ENCODE assay signal across 9 cellular contexts in genomic region chr6:158027590-158028285, GRCh38. TPM values are rescaled to one million over a fixed set of nuclear protein-coding genes. Genes with fewer than 3 reads are reported as not detected.
DNase-seq lines count a peak whose midpoint lies in the region; ATAC-seq and TF ChIP-seq lines count a peak whose summit lies in the region.
"Had no signal": no experiment of that assay in that cellular context is flagged by ENCODE, and none has a peak within 500 bp of the region (broad histone marks: within the 10 kb centered on the region; RNA-seq: fewer than 3 reads in every experiment).

No MANE protein-coding gene starts in this region.

- H3K79me2 ChIP-seq in ACC112 (ENCODE audit: control insufficient read depth, insufficient read depth, low read length, unreplicated experiment) = peaks cover 29% of the 10 kb centered on the region

- peak overlapping the region; percentile 97 for H3K27ac ChIP-seq in ACC112 (ENCODE audit: low read depth, low read length)
- peak overlapping the region; percentile 91 for H3K27ac ChIP-seq in cingulate gyrus (ENCODE audit: low read depth, low read length)

- H3K27me3 ChIP-seq in ACC112 (ENCODE audit: insufficient read depth, low read length) = no peaks in the 10 kb centered on the region

- H2AFZ ChIP-seq in ACC112 (ENCODE audit: low read length, unreplicated experiment) = no peak overlapping the region

- H3K4me3 ChIP-seq in ACC112 (ENCODE audit: low read depth, low read length) = no peak overlapping the region

- DNase-seq in natural killer cell (no peak), hepatic stellate cell (ENCODE audit: low spot score) (no peak), NOMO-1 (lab: John Stamatoyannopoulos, UW; ENCODE audit: unreplicated experiment in 2 of 2) (no peak), mucosa of gallbladder (ENCODE audit: low spot score) (no peak)
- no peak for DNase-seq in NK-92 treated with Interleukin-12 subunit alpha and Interleukin-12 subunit beta, amount 100 ng/mL, for 24 hours (lab: John Stamatoyannopoulos, UW)
- DNase-seq: NCI-H1048 had no signal

- H3K27me3 Mint-ChIP-seq in IgD-negative memory B cell (no peaks in the 10 kb centered on the region), natural killer cell (ENCODE audit: low read depth in 2 of 2) (no peaks in the 10 kb centered on the region)

- intact Hi-C loops in natural killer cell (cut with micrococcal nuclease) = loop anchor here (5.0 kb wide), 2 partner anchors 265 to 625 kb away; partner anchors contain the start of gene SYTL3

- H3K36me3 ChIP-seq in ACC112 (ENCODE audit: insufficient read depth, low read length) = no peaks in the 10 kb centered on the region

- peak overlapping the region in 3 of 4 donors; percentile 6 to 47 (median 38) for H3K4me3 Mint-ChIP-seq in IgD-negative memory B cell
- peak overlapping the region; percentile 75 for H3K4me3 Mint-ChIP-seq in natural killer cell

- H3K27ac Mint-ChIP-seq in IgD-negative memory B cell (peak overlapping the region; percentile 65 to 89 (median 79)), natural killer cell (peak overlapping the region; percentile 89 to 98)

- no peaks in the 10 kb centered on the region for H3K9me3 Mint-ChIP-seq in IgD-negative memory B cell
- H3K9me3 Mint-ChIP-seq in natural killer cell = no peaks in the 10 kb centered on the region

- TF ChIP-seq CTCF in natural killer cell (IDR thresholded peaks at IDR 0.05) = no peak

- peaks cover 62% of the 10 kb centered on the region for H3K4me1 ChIP-seq in ACC112 (ENCODE audit: control insufficient read depth, insufficient read depth, low read length, unreplicated experiment)

- no peak for ATAC-seq in natural killer cell

- H3K36me3 Mint-ChIP-seq in IgD-negative memory B cell (no peaks in the 10 kb centered on the region), natural killer cell (no peaks in the 10 kb centered on the region)

- H3K4me1 Mint-ChIP-seq in IgD-negative memory B cell = peaks cover 28 to 32% (median 29%) of the 10 kb centered on the region in 3 donors
- H3K4me1 Mint-ChIP-seq in natural killer cell = peaks cover 40 to 47% of the 10 kb centered on the region in 2 donors

RNA-seq across cellular contexts. Expression of gene SYNJ2, which starts 46.1 kb away (rescaled TPM):
- 13.7 TPM for polyA plus RNA-seq in IgD-negative memory B cell
- total RNA-seq in natural killer cell = 10 to 100 TPM; 24.4 to 47.0 (median 28.0) TPM
- 26.8 TPM for total RNA-seq in mucosa of gallbladder
